Comparison of ENCODE assay signal across 27 cellular contexts in genomic region chr5:19048750-19049149, GRCh38.
"Had no signal": no experiment of that assay in that cellular context is flagged by ENCODE, and none has a peak within 500 bp of the region (broad histone marks: within the 10 kb centered on the region; RNA-seq: fewer than 3 reads in every experiment).

No MANE protein-coding gene starts in this region.

- H3K27me3 ChIP-seq: left lung, neural progenitor cell, neutrophil, right atrium auricular region, right lobe of liver, stomach, testis, thyroid gland, transverse colon, upper lobe of left lung had no signal

- H3K36me3 ChIP-seq: left lung, lower lobe of right lung, neural progenitor cell, neutrophil, right atrium auricular region, right lobe of liver, stomach, thyroid gland, transverse colon, upper lobe of left lung had no signal

- DNase-seq: hippocampal formation; kidney glomerular epithelial cell; left cardiac atrium; left lung; lower lobe of right lung; mammary epithelial cell; mesenchymal stem cell; naive thymus-derived CD8-positive, alpha-beta T cell; occipital lobe; right lobe of liver; stimulated activated CD4-positive, alpha-beta T cell treated with anti-CD3 and anti-CD28 coated beads, Interleukin-1b, Interleukin-23, amount 100 ng/mL, for 48 hours; stimulated activated CD4-positive, alpha-beta T cell treated with anti-CD3 and anti-CD28 coated beads, Interleukin-2, amount 100 ng/mL, for 48 hours; stimulated activated CD4-positive, alpha-beta T cell treated with anti-CD3 and anti-CD28 coated beads, Interleukin-4, amount 100 ng/mL, for 4 hours; stimulated activated CD8-positive, alpha-beta memory T cell treated with anti-CD3 and anti-CD28 coated beads, Interleukin-4, amount 100 ng/mL, for 48 hours; stimulated activated naive CD8-positive, alpha-beta T cell treated with anti-CD3 and anti-CD28 coated beads, Interleukin-15, Interleukin-2, amounts not matched to agents 100 U/mL and 50 U/mL, for 24 hours; stomach; testis; thyroid gland; transverse colon; upper lobe of left lung had no signal

- H3K4me3 ChIP-seq: left lung, lower lobe of right lung, neural progenitor cell, right atrium auricular region, right lobe of liver, smooth muscle cell, stomach, testis, thyroid gland, transverse colon, upper lobe of left lung had no signal

- H3K9ac ChIP-seq: neural progenitor cell had no signal

- H2AFZ ChIP-seq: neural progenitor cell had no signal

- FAIRE-seq: keratinocyte, urothelium cell line had no signal

- H3K4me2 ChIP-seq: neural progenitor cell, smooth muscle cell had no signal

- H3K27ac ChIP-seq: left lung, lower lobe of right lung, neural progenitor cell, neutrophil, right atrium auricular region, right lobe of liver, stomach, testis, thyroid gland, transverse colon, upper lobe of left lung had no signal

- H3K9me3 ChIP-seq: lower lobe of right lung, neutrophil, right atrium auricular region, right lobe of liver, testis, thyroid gland, transverse colon had no signal

- ATAC-seq: left cardiac atrium; left lung; lower lobe of right lung; naive thymus-derived CD8-positive, alpha-beta T cell; right lobe of liver; stimulated activated memory B cell treated with anti-CD40 and anti-IgM and Interleukin-4, amounts not matched to agents 10 μg/mL and 1 μg/mL and 100 μg/mL, for 72 hours; stimulated activated naive CD8-positive, alpha-beta T cell treated with anti-CD3 and anti-CD28 coated beads, Interleukin-15, Interleukin-2, amounts not matched to agents 100 U/mL and 50 U/mL, for 24 hours had no signal

- H3K4me1 ChIP-seq: left lung, lower lobe of right lung, right atrium auricular region, right lobe of liver, stomach, testis, thyroid gland, transverse colon, upper lobe of left lung had no signal
